ENCODE assay signal across 22 cellular contexts in genomic region chr9:131043097-131043496, GRCh38. TPM values are rescaled to one million over a fixed set of nuclear protein-coding genes. Genes with fewer than 3 reads are reported as not detected.
DNase-seq lines count a peak whose midpoint lies in the region; TF ChIP-seq lines count a peak whose summit lies in the region.
"Had no signal": no experiment of that assay in that cellular context is flagged by ENCODE, and none has a peak within 500 bp of the region (broad histone marks: within the 10 kb centered on the region; RNA-seq: fewer than 3 reads in every experiment).

No MANE protein-coding gene starts in this region.

- H3F3A ChIP-seq in GM23248 (ENCODE audit: insufficient read depth), result no peaks in the 10 kb centered on the region

- H3K4me1 ChIP-seq in BLaER1 (peaks cover 46% of the 10 kb centered on the region), OCI-LY7 (ENCODE audit: insufficient read depth, low read length, poor library complexity, severe bottlenecking) (peaks cover 15% of the 10 kb centered on the region), GM23248 (ENCODE audit: insufficient read depth) (no peaks in the 10 kb centered on the region)
- H3K4me1 ChIP-seq: neural progenitor cell had no signal

- no peaks in the 10 kb centered on the region for H3K9me3 Mint-ChIP-seq in HFFc6
- H3K9me3 Mint-ChIP-seq: activated naive CD4-positive, alpha-beta T cell treated with anti-CD3 and anti-CD28 coated beads, Interleukin-2, amount 50 U/mL, for 72 hours; brain; dendritic cell treated with granulocyte-macrophage colony-stimulating factor and Interleukin-4, amounts not matched to agents 40 ng/mL and 50 ng/mL, for 4 days; neural progenitor cell; T-helper 2 cell treated with Interferon-gamma antibody and Interleukin-4, amounts not matched to agents 5 μg/mL and 100 μg/mL, for 36 hours had no signal

- no peak overlapping the region for H3K27ac Mint-ChIP-seq in HFFc6
- H3K27ac Mint-ChIP-seq: activated naive CD4-positive, alpha-beta T cell treated with anti-CD3 and anti-CD28 coated beads, Interleukin-2, amount 50 U/mL, for 72 hours; brain; dendritic cell treated with granulocyte-macrophage colony-stimulating factor and Interleukin-4, amounts not matched to agents 40 ng/mL and 50 ng/mL, for 4 days; immature natural killer cell; neural progenitor cell; T-helper 2 cell treated with Interferon-gamma antibody and Interleukin-4, amounts not matched to agents 5 μg/mL and 100 μg/mL, for 36 hours had no signal

- H2AFZ ChIP-seq in OCI-LY7 (ENCODE audit: low read length) (peak overlapping the region; percentile 97), GM23248 (no peak overlapping the region; the same call in 1 of the 2 replicates)
- H2AFZ ChIP-seq: neural progenitor cell had no signal

- H3K36me3 Mint-ChIP-seq in HFFc6 (ENCODE audit: low read depth), result no peaks in the 10 kb centered on the region
- H3K36me3 Mint-ChIP-seq: activated naive CD4-positive, alpha-beta T cell treated with anti-CD3 and anti-CD28 coated beads, Interleukin-2, amount 50 U/mL, for 72 hours; brain; immature natural killer cell; neural progenitor cell had no signal

- intact Hi-C loops in OCI-LY7 (cut with micrococcal nuclease; ENCODE audit: unreplicated experiment), result loop anchor here (10.0 kb wide), 1 partner anchor 328 kb away; no protein-coding TSS in a partner anchor

- H3K9ac ChIP-seq in BLaER1, result peak overlapping the region; percentile 45; the same call in 1 of the 2 replicates
- no peak overlapping the region for H3K9ac ChIP-seq in GM23248
- H3K9ac ChIP-seq: neural progenitor cell had no signal

- no peaks in the 10 kb centered on the region for H3K36me3 ChIP-seq in BLaER1
- H3K36me3 ChIP-seq in OCI-LY7 (ENCODE audit: insufficient read depth, low read length), result no peaks in the 10 kb centered on the region
- no peaks in the 10 kb centered on the region for H3K36me3 ChIP-seq in GM23248 (ENCODE audit: low read depth)
- H3K36me3 ChIP-seq: neural progenitor cell had no signal

- H3K9me2 ChIP-seq in OCI-LY7 (ENCODE audit: insufficient read depth, low read length), result no peaks in the 10 kb centered on the region
- H3K9me2 ChIP-seq in GM23248 (ENCODE audit: insufficient read depth), result no peaks in the 10 kb centered on the region

- peak; percentile 62 for DNase-seq in GM20000 (ENCODE audit: low spot score)
- DNase-seq in OCI-LY7 (ENCODE audit: low spot score), result peak; percentile 69
- DNase-seq in germinal center (ENCODE audit: low spot score), result peak; percentile 41
- no peak for DNase-seq in effector CD4-positive, alpha-beta T cell
- DNase-seq in GM23248, result no peak
- no peak for DNase-seq in HFFc6
- DNase-seq in NCI-H2029 treated with DMSO at 0.1 percent for 48 hours (lab: John Stamatoyannopoulos, UW), result no peak
- DNase-seq: ACHN; activated CD4-positive, alpha-beta T cell treated with anti-CD3 and anti-CD28 coated beads for 48 hours; immature natural killer cell; mammary epithelial cell; NCI-H748 treated with DMSO at 0.1 percent for 48 hours; retina; Right ventricle myocardium superior had no signal

- POLR2A ChIA-PET in OCI-LY7 (lab: Charles Lee), result interaction anchor here (0.6 to 1.0 kb wide), 4 partner anchors 23 to 1735 kb away, joined by 3 to 4 read pairs (median 3); no protein-coding TSS in a partner anchor

- no peak overlapping the region for H3K4me3 Mint-ChIP-seq in HFFc6
- H3K4me3 Mint-ChIP-seq: brain; dendritic cell treated with granulocyte-macrophage colony-stimulating factor and Interleukin-4, amounts not matched to agents 40 ng/mL and 50 ng/mL, for 4 days; immature natural killer cell; neural progenitor cell; T-helper 2 cell treated with Interferon-gamma antibody and Interleukin-4, amounts not matched to agents 5 μg/mL and 100 μg/mL, for 36 hours had no signal

- peak overlapping the region; percentile 55; the same call in 1 of the 2 replicates for H3K27ac ChIP-seq in BLaER1
- H3K27ac ChIP-seq in OCI-LY7 (ENCODE audit: low read depth, low read length, poor library complexity, severe bottlenecking), result peak overlapping the region; percentile 53
- no peak overlapping the region for H3K27ac ChIP-seq in GM23248
- H3K27ac ChIP-seq: epithelial cell of prostate, neural progenitor cell had no signal

- H3K79me2 ChIP-seq in OCI-LY7 (ENCODE audit: insufficient read depth, low read depth, low read length), result no peaks in the 10 kb centered on the region
- H3K79me2 ChIP-seq in GM23248 (ENCODE audit: insufficient read depth), result no peaks in the 10 kb centered on the region

- CTCF ChIA-PET in OCI-LY7 (lab: Charles Lee; ENCODE audit: unreplicated experiment), result interaction anchor here (0.6 kb wide), 1 partner anchor 231 kb away, joined by 3 read pairs; no protein-coding TSS in a partner anchor

- H3K27me3 ChIP-seq in BLaER1 (peaks cover 5% of the 10 kb centered on the region; the same call in 1 of the 2 replicates), GM23248 (replicated peaks; ENCODE audit: insufficient read depth) (no peaks in the 10 kb centered on the region)
- H3K27me3 ChIP-seq: neural progenitor cell had no signal

- H3K27me3 Mint-ChIP-seq in HFFc6 (ENCODE audit: insufficient read depth), result peaks cover 13% of the 10 kb centered on the region

- 46 to 58% methylated on average over 3 of the region's 3 CpGs for WGBS in GM23248 (ENCODE audit: low coverage in 1 of 2, low lambda C conversion rate in 2 of 2, missing lambda C conversion rate in 2 of 2), 2 experiments

- H3K4me1 Mint-ChIP-seq in HFFc6 (ENCODE audit: low read depth), result no peaks in the 10 kb centered on the region

- H4K20me1 ChIP-seq in BLaER1 (no peaks in the 10 kb centered on the region), OCI-LY7 (ENCODE audit: insufficient read depth, low read length) (no peaks in the 10 kb centered on the region), GM23248 (ENCODE audit: insufficient read depth) (no peaks in the 10 kb centered on the region)

- H3K4me2 ChIP-seq in BLaER1, result peak overlapping the region; percentile 68
- peak overlapping the region; percentile 65 for H3K4me2 ChIP-seq in OCI-LY7 (ENCODE audit: low read length)
- H3K4me2 ChIP-seq in GM23248 (ENCODE audit: unreplicated experiment), result no peak overlapping the region
- H3K4me2 ChIP-seq: neural progenitor cell had no signal

- BruUV-seq in OCI-LY7 (replicated peaks; lab: Mats Ljungman, UMichigan), result no TSS peak

- H3K4me3 ChIP-seq in BLaER1 (no peak overlapping the region), OCI-LY7 (ENCODE audit: low read depth, low read length, poor library complexity, severe bottlenecking) (peak overlapping the region; percentile 36), GM23248 (no peak overlapping the region)
- H3K4me3 ChIP-seq: neural progenitor cell had no signal

- H3K9me3 ChIP-seq in BLaER1 (no peaks in the 10 kb centered on the region), OCI-LY7 (ENCODE audit: low read length) (no peaks in the 10 kb centered on the region), GM23248 (ENCODE audit: low read depth) (no peaks in the 10 kb centered on the region)

- in situ Hi-C loops in GM23248 (cut with MboI), result no loop called here

- TF ChIP-seq CTCF in GM20000 (IDR thresholded peaks at IDR 0.05; ENCODE audit: extremely low read depth, missing control alignments), result no peak
- TF ChIP-seq CTCF in OCI-LY7 (conservative IDR thresholded peaks at IDR 0.05; ENCODE audit: low read length), result no peak
- TF ChIP-seq CTCF in HFFc6 (IDR thresholded peaks at IDR 0.05), result no peak

RNA-seq across cellular contexts. Expression of gene LAMC3, which starts 34.1 kb away (rescaled TPM):
- 0.19 TPM in 1 of 2 replicates, not detected in the other for total RNA-seq in OCI-LY7 (2014; rRNA removed; shearing (Covaris generic))
- 2.0 and 2.2 TPM in 2 replicates for total RNA-seq in OCI-LY7 (2022)
- total RNA-seq in GM23248 (2014; rRNA removed; shearing (Covaris generic)), result not detected in 2 replicates
- not detected in 2 replicates for polyA plus RNA-seq in GM23248 (2016; fragmentation: Nextera tagmentation; extraction: Ambion mirVana)
- total RNA-seq in HFFc6 (2021; fragmentation: NEBNext Ultra II Directional; extraction: Animal tissue kit (Norgen Biotek cat#: 25700)), result not detected
- total RNA-seq: mammary epithelial cell, MCF 10A had no signal
- polyA plus RNA-seq: immature natural killer cell had no signal

RNA-seq across cellular contexts. Expression of gene AIF1L, which starts 53.2 kb away (rescaled TPM):
- total RNA-seq in OCI-LY7 (2014; rRNA removed; shearing (Covaris generic)), result not detected in 2 replicates
- total RNA-seq in OCI-LY7 (2022), result not detected in 2 replicates
- not detected in 2 replicates for total RNA-seq in GM23248 (2014; rRNA removed; shearing (Covaris generic))
- 0.28 TPM in 1 of 2 replicates, not detected in the other for polyA plus RNA-seq in GM23248 (2016; fragmentation: Nextera tagmentation; extraction: Ambion mirVana)
- under 1 TPM; 0.05 to 0.37 (median 0.21) TPM for total RNA-seq in HFFc6 (2021; fragmentation: NEBNext Ultra II Directional; extraction: Animal tissue kit (Norgen Biotek cat#: 25700))
- polyA plus RNA-seq: immature natural killer cell had no signal

Comparison
In these comparisons a context has a peak if more than half of its experiments do, and no peak if none do; other contexts are left out.
1. DNase-seq: peak in GM20000 (single experiment), OCI-LY7 (single experiment) and germinal center (single experiment); none in effector CD4-positive, alpha-beta T cell (single experiment), GM23248 (single experiment), HFFc6 (single experiment) and NCI-H2029 treated with DMSO at 0.1 percent for 48 hours (single experiment).